In genomic region chr6:79234150-79235022, GRCh38 we compare ENCODE assay signal across 1 cellular context.
TF ChIP-seq lines count a peak whose summit lies in the region.

TSS of gene HMGN3 (minus strand) at chr6:79234682.

TF ChIP-seq in HEK293, 187 proteins besides CTCF, POLR2A, EP300 and RAD21 (continued from another document and continues in another):
- TF ChIP-seq MZF1 (tag by site-specific recombination; IDR thresholded peaks at IDR 0.05; ENCODE audit: borderline replicate concordance) (no peak; the same call in 1 of the 2 replicates), MYNN (tag by site-specific recombination; IDR thresholded peaks at IDR 0.05; ENCODE audit: borderline replicate concordance) (no peak), OVOL3 (tag by site-specific recombination; IDR thresholded peaks at IDR 0.05) (no peak), ZNF549 (tag by site-specific recombination; IDR thresholded peaks at IDR 0.05) (no peak), ZBTB26 (tag by site-specific recombination; optimal IDR thresholded peaks at IDR 0.05) (peak; percentile 70), HIC1 (tag by site-specific recombination; IDR thresholded peaks at IDR 0.05) (no peak), YY2 (tag by site-specific recombination; IDR thresholded peaks at IDR 0.05) (no peak), INSM2 (tag by site-specific recombination; IDR thresholded peaks at IDR 0.05) (0 out of 2 replicates have a peak, but pooled peaks have one; percentile 45), ZNF560 (tag by site-specific recombination; IDR thresholded peaks at IDR 0.05; ENCODE audit: borderline replicate concordance) (no peak), ZNF157 (tag by site-specific recombination; IDR thresholded peaks at IDR 0.05) (no peak), ZSCAN16 (tag by site-specific recombination; IDR thresholded peaks at IDR 0.05) (no peak), ZNF26 (tag by site-specific recombination; IDR thresholded peaks at IDR 0.05) (no peak), ZBTB21 (tag by site-specific recombination; IDR thresholded peaks at IDR 0.05) (peak; percentile 22; the same call in 1 of the 2 replicates), ZNF561 (tag by site-specific recombination; IDR thresholded peaks at IDR 0.05; ENCODE audit: borderline replicate concordance) (peak; percentile 33; the same call in 1 of the 2 replicates), ZEB2 (tag by site-specific recombination; IDR thresholded peaks at IDR 0.05) (peak; percentile 70), ZNF555 (tag by site-specific recombination; conservative IDR thresholded peaks at IDR 0.05) (no peak), ZNF223 (tag by site-specific recombination; IDR thresholded peaks at IDR 0.05) (no peak; the same call in 1 of the 2 replicates), ZNF610 (tag by site-specific recombination; IDR thresholded peaks at IDR 0.05; ENCODE audit: borderline replicate concordance) (0 out of 2 replicates have a peak, but pooled peaks have one; percentile 29), ZNF704 (tag by site-specific recombination; IDR thresholded peaks at IDR 0.05) (no peak), ZNF335 (tag by site-specific recombination; conservative IDR thresholded peaks at IDR 0.05) (peak; percentile 90), OSR2 (tag by site-specific recombination; IDR thresholded peaks at IDR 0.05) (no peak), ZNF776 (tag by site-specific recombination; IDR thresholded peaks at IDR 0.05; ENCODE audit: borderline replicate concordance) (no peak), ZNF664 (tag by site-specific recombination; IDR thresholded peaks at IDR 0.05) (no peak), ZNF488 (tag by site-specific recombination; IDR thresholded peaks at IDR 0.05) (no peak), ZFHX2 (tag by site-specific recombination; conservative IDR thresholded peaks at IDR 0.05) (0 out of 2 replicates have a peak, but pooled peaks have one; percentile 5), ZNF513 (tag by site-specific recombination; IDR thresholded peaks at IDR 0.05) (no peak), ZNF518A (tag by site-specific recombination; conservative IDR thresholded peaks at IDR 0.05; ENCODE audit: low read depth) (peak; percentile 8; the same call in 1 of the 2 replicates), PRDM2 (tag by site-specific recombination; IDR thresholded peaks at IDR 0.05; ENCODE audit: borderline replicate concordance) (no peak)
